21 cellular contexts compared by ENCODE assay signal in genomic region chr15:73386886-73387506, GRCh38. TPM values are rescaled to one million over a fixed set of nuclear protein-coding genes. Genes with fewer than 3 reads are reported as not detected.
DNase-seq lines count a peak whose midpoint lies in the region; ATAC-seq and TF ChIP-seq lines count a peak whose summit lies in the region.
"Had no signal": no experiment of that assay in that cellular context is flagged by ENCODE, and none has a peak within 500 bp of the region (broad histone marks: within the 10 kb centered on the region; RNA-seq: fewer than 3 reads in every experiment).

No MANE protein-coding gene starts in this region.

- H3K27ac ChIP-seq in cardiac muscle cell: peak overlapping the region; percentile 97
- H3K27ac ChIP-seq in RWPE2 (ENCODE audit: poor library complexity, severe bottlenecking): no peak overlapping the region
- H3K27ac ChIP-seq: Peyer's patch had no signal

- no peak overlapping the region for H3K4me3 ChIP-seq in cardiac muscle cell
- no peak overlapping the region for H3K4me3 ChIP-seq in RWPE2 (ENCODE audit: severe bottlenecking)
- H3K4me3 ChIP-seq: K562, Peyer's patch had no signal

- intact Hi-C loops in Right ventricle myocardium superior (cut with DNase I): no loop called here

- H3K9me3 ChIP-seq in cardiac muscle cell (ENCODE audit: low read depth): no peaks in the 10 kb centered on the region
- no peaks in the 10 kb centered on the region for H3K9me3 ChIP-seq in RWPE2 (ENCODE audit: severe bottlenecking)
- H3K9me3 ChIP-seq: Peyer's patch had no signal

- H3K36me3 ChIP-seq in cardiac muscle cell: no peaks in the 10 kb centered on the region
- H3K36me3 ChIP-seq in RWPE2 (ENCODE audit: low read depth): no peaks in the 10 kb centered on the region
- H3K36me3 ChIP-seq: Peyer's patch had no signal

- H3K4me1 ChIP-seq in cardiac muscle cell (ENCODE audit: low read depth): peaks cover 56% of the 10 kb centered on the region
- peaks cover 15% of the 10 kb centered on the region for H3K4me1 ChIP-seq in RWPE2 (ENCODE audit: insufficient read depth, poor library complexity, severe bottlenecking)

- H3K27me3 ChIP-seq in cardiac muscle cell (no peaks in the 10 kb centered on the region), RWPE2 (ENCODE audit: insufficient read depth, poor library complexity, severe bottlenecking) (no peaks in the 10 kb centered on the region)
- H3K27me3 ChIP-seq: Peyer's patch had no signal

- DNase-seq in cardiac muscle cell (ENCODE audit: low read depth in 1 of 2, low spot score in 1 of 2) (no peak), Right ventricle myocardium superior (no peak), RWPE2 (ENCODE audit: low spot score) (peak; percentile 38), iPS-NIHi7 (ENCODE audit: extremely low spot score) (peak; percentile 52), HPDE6-E6E7 (ENCODE audit: extremely low spot score) (no peak)
- DNase-seq: 8988T; CD8-positive, alpha-beta T cell; MV-4-11; NCI-H1417 treated with DMSO at 0.1 percent for 48 hours; NCI-H2081; NCI-H2227 treated with DMSO at 0.1 percent for 48 hours; NCI-H524; Peyer's patch; SHP77 had no signal

- ATAC-seq in Right ventricle myocardium superior (ENCODE audit: poor library complexity): no peak
- no peak for ATAC-seq in RWPE2 (ENCODE audit: low read depth)
- no peak for ATAC-seq in GM21381 (IDR thresholded peaks at IDR 0.05; ENCODE audit: unreplicated experiment)
- ATAC-seq in HG02852 (IDR thresholded peaks at IDR 0.05; ENCODE audit: unreplicated experiment): no peak
- no peak for ATAC-seq in HG02798 (IDR thresholded peaks at IDR 0.05; ENCODE audit: poor library complexity, unreplicated experiment)
- ATAC-seq: CD8-positive, alpha-beta T cell; K562 had no signal

- TF ChIP-seq CTCF in cardiac muscle cell (IDR thresholded peaks at IDR 0.05; ENCODE audit: low read depth, low read length) (no peak), RWPE2 (IDR thresholded peaks at IDR 0.05; ENCODE audit: poor library complexity, severe bottlenecking) (no peak)

RNA-seq across cellular contexts. Expression of gene HCN4, which starts 18.2 kb away (rescaled TPM):
- total RNA-seq in cardiac muscle cell (93.1 and 159 TPM in 2 replicates), Right ventricle myocardium superior (16.6 TPM)
- 59.2 and 102 TPM in 2 replicates for polyA plus RNA-seq in cardiac muscle cell
- total RNA-seq: CD8-positive, alpha-beta T cell; HT1080; K562 had no signal
- polyA plus RNA-seq: BJ, K562 had no signal

RNA-seq across cellular contexts. Expression of gene REC114, which starts 56.0 kb away (rescaled TPM):
- 2.3 and 2.8 TPM in 2 replicates for total RNA-seq in cardiac muscle cell
- 2.3 and 4.9 TPM in 2 replicates for polyA plus RNA-seq in cardiac muscle cell
- 1.00 TPM for total RNA-seq in Right ventricle myocardium superior
- total RNA-seq: CD8-positive, alpha-beta T cell; H4; HT1080; K562; Peyer's patch had no signal
- polyA plus RNA-seq: BJ had no signal

Comparison
In these comparisons a context has a peak if more than half of its experiments do, and no peak if none do; other contexts are left out.
1. DNase-seq: peak in RWPE2 (single experiment) and iPS-NIHi7 (single experiment); none in cardiac muscle cell (0 of 2), Right ventricle myocardium superior (single experiment) and HPDE6-E6E7 (single experiment).